20 cellular contexts compared by ENCODE assay signal in genomic region chr3:124758851-124759635, GRCh38.
"Had no signal": no experiment of that assay in that cellular context is flagged by ENCODE, and none has a peak within 500 bp of the region (broad histone marks: within the 10 kb centered on the region; RNA-seq: fewer than 3 reads in every experiment).

No MANE protein-coding gene starts in this region.

- H3K9me3 Mint-ChIP-seq: activated CD4-positive, alpha-beta T cell treated with anti-CD3 and anti-CD28 coated beads, Interleukin-2, amount 10 ng/mL, durations not matched to agents 7 days and 5 days; activated naive CD8-positive, alpha-beta T cell treated with anti-CD3 and anti-CD28 coated beads, Interleukin-2, amount 10 ng/mL, durations not matched to agents 7 days and 5 days; natural killer cell treated with Interleukin-12 subunit alpha and Interleukin-12 subunit beta and Interleukin-15 and Interleukin-18, amount 100 ng/mL, for 72 hours; T-cell had no signal

- H3K9ac ChIP-seq: parathyroid adenoma had no signal

- H3K27ac Mint-ChIP-seq: activated CD4-positive, alpha-beta T cell treated with anti-CD3 and anti-CD28 coated beads, Interleukin-2, amount 10 ng/mL, durations not matched to agents 7 days and 5 days; activated naive CD8-positive, alpha-beta T cell treated with anti-CD3 and anti-CD28 coated beads, Interleukin-2, amount 10 ng/mL, durations not matched to agents 7 days and 5 days; natural killer cell treated with Interleukin-12 subunit alpha and Interleukin-12 subunit beta and Interleukin-15 and Interleukin-18, amount 100 ng/mL, for 72 hours; T-cell had no signal

- H3K9me3 ChIP-seq: body of pancreas, lower lobe of right lung, sigmoid colon, spleen, tibial nerve, vagina had no signal

- H3K79me2 ChIP-seq: parathyroid adenoma had no signal

- H3K36me3 Mint-ChIP-seq: activated naive CD8-positive, alpha-beta T cell treated with anti-CD3 and anti-CD28 coated beads, Interleukin-2, amount 10 ng/mL, durations not matched to agents 7 days and 5 days; natural killer cell treated with Interleukin-12 subunit alpha and Interleukin-12 subunit beta and Interleukin-15 and Interleukin-18, amount 100 ng/mL, for 72 hours; T-cell had no signal

- ATAC-seq: body of pancreas, lower lobe of right lung, T-cell had no signal

- H3K4me3 Mint-ChIP-seq: activated CD4-positive, alpha-beta T cell treated with anti-CD3 and anti-CD28 coated beads, Interleukin-2, amount 10 ng/mL, durations not matched to agents 7 days and 5 days; activated naive CD8-positive, alpha-beta T cell treated with anti-CD3 and anti-CD28 coated beads, Interleukin-2, amount 10 ng/mL, durations not matched to agents 7 days and 5 days; natural killer cell treated with Interleukin-12 subunit alpha and Interleukin-12 subunit beta and Interleukin-15 and Interleukin-18, amount 100 ng/mL, for 72 hours; T-cell had no signal

- H3K27me3 ChIP-seq: body of pancreas, sigmoid colon, spleen, tibial nerve, vagina had no signal

- H2AFZ ChIP-seq: parathyroid adenoma had no signal

- H3K27ac ChIP-seq: body of pancreas, lower lobe of right lung, parathyroid adenoma, sigmoid colon, spleen, tibial nerve, vagina had no signal

- H3K27me3 Mint-ChIP-seq: activated CD4-positive, alpha-beta T cell treated with anti-CD3 and anti-CD28 coated beads, Interleukin-2, amount 10 ng/mL, durations not matched to agents 7 days and 5 days; activated naive CD8-positive, alpha-beta T cell treated with anti-CD3 and anti-CD28 coated beads, Interleukin-2, amount 10 ng/mL, durations not matched to agents 7 days and 5 days had no signal

- DNase-seq: activated CD4-positive, alpha-beta T cell treated with anti-CD3 and anti-CD28 coated beads, Interleukin-2, amount 10 ng/mL, durations not matched to agents 7 days and 5 days; activated CD4-positive, CD25-positive, alpha-beta regulatory T cell; activated CD8-positive, alpha-beta memory T cell treated with anti-CD3 and anti-CD28 coated beads for 24 hours; activated CD8-positive, alpha-beta memory T cell treated with anti-CD3 and anti-CD28 coated beads, Interleukin-2, amount 50 U/mL, for 48 hours; activated gamma-delta T cell treated with Interleukin-2 at 50 U/mL for 16 hours; activated naive CD8-positive, alpha-beta T cell treated with anti-CD3 and anti-CD28 coated beads, Interleukin-2, amount 10 ng/mL, durations not matched to agents 7 days and 5 days; body of pancreas; central memory CD4-positive, alpha-beta T cell; lower lobe of right lung; sigmoid colon; spleen; stimulated activated naive CD4-positive, alpha-beta T cell treated with Interleukin-2 at 50 U/mL for 16 hours; T-cell had no signal

- H3K4me3 ChIP-seq: body of pancreas, lower lobe of right lung, sigmoid colon, spleen, tibial nerve, vagina had no signal

- FAIRE-seq: colon, frontal cortex, keratinocyte had no signal
